Comparison of ENCODE assay signal across 21 cellular contexts in genomic region chr10:68876246-68876918, GRCh38. TPM values are rescaled to one million over a fixed set of nuclear protein-coding genes. Genes with fewer than 3 reads are reported as not detected.
DNase-seq lines count a peak whose midpoint lies in the region; ATAC-seq, FAIRE-seq and TF ChIP-seq lines count a peak whose summit lies in the region.
"Had no signal": no experiment of that assay in that cellular context is flagged by ENCODE, and none has a peak within 500 bp of the region (broad histone marks: within the 10 kb centered on the region; RNA-seq: fewer than 3 reads in every experiment).

No MANE protein-coding gene starts in this region.

- H3K27ac ChIP-seq in smooth muscle cell (ENCODE audit: low read depth) = no peak overlapping the region
- no peak overlapping the region for H3K27ac ChIP-seq in uterus
- H3K27ac ChIP-seq: 22Rv1, C4-2B, spleen had no signal

- 72% methylated on average over 11 of the region's 11 CpGs for WGBS in smooth muscle cell (ENCODE audit: low lambda C conversion rate)

- H3K4me1 ChIP-seq in adipocyte (ENCODE audit: control insufficient read depth, insufficient read depth, low read length) (peaks cover 18% of the 10 kb centered on the region), smooth muscle cell (ENCODE audit: low read depth) (peaks cover 43% of the 10 kb centered on the region), uterus (no peaks in the 10 kb centered on the region)
- H3K4me1 ChIP-seq: spleen had no signal

- intact Hi-C loops in uterus (cut with DNase I; ENCODE audit: low total_unique reads) = no loop called here

- no peak overlapping the region for H3K4me3 ChIP-seq in adipocyte (ENCODE audit: low read length)
- H3K4me3 ChIP-seq in smooth muscle cell = no peak overlapping the region
- no peak overlapping the region for H3K4me3 ChIP-seq in uterus
- H3K4me3 ChIP-seq: GM12878, spleen had no signal

- no peaks in the 10 kb centered on the region for H3K79me2 ChIP-seq in smooth muscle cell (ENCODE audit: low read depth)

- H2AFZ ChIP-seq in smooth muscle cell (ENCODE audit: low read depth) = peak overlapping the region; percentile 27

- ATAC-seq in left lobe of liver (peak; percentile 96), HG03469 (IDR thresholded peaks at IDR 0.05; ENCODE audit: unreplicated experiment) (no peak)
- ATAC-seq: activated CD4-positive, CD25-positive, alpha-beta regulatory T cell treated with anti-CD3 and anti-CD28 coated beads, Interleukin-2, amount 50 U/mL, for 24 hours; GM12878; stimulated activated naive CD8-positive, alpha-beta T cell treated with anti-CD3 and anti-CD28 coated beads, Interleukin-15, amount 100 ng/mL, for 72 hours had no signal

- DNase-seq in DMS153 (lab: John Stamatoyannopoulos, UW) (peak; percentile 40), DMS153 treated with DMSO at 0.1 percent for 48 hours (lab: John Stamatoyannopoulos, UW; ENCODE audit: unreplicated experiment) (no peak), adipocyte (ENCODE audit: low read depth) (peak; percentile 9), left lobe of liver (ENCODE audit: low spot score) (peak; percentile 65), smooth muscle cell (lab: John Stamatoyannopoulos, UW; ENCODE audit: unreplicated experiment) (no peak), uterus (no peak), GM19239 (ENCODE audit: insufficient read length, low spot score) (no peak)
- DNase-seq: activated gamma-delta T cell treated with Interleukin-2 at 50 U/mL for 16 hours; effector CD8-positive, alpha-beta T cell; EL; HCEC 1CT; NCI-H2107; occipital lobe; spleen; stimulated activated naive CD8-positive, alpha-beta T cell treated with anti-CD3 and anti-CD28 coated beads, Interleukin-15, amount 100 ng/mL, for 72 hours had no signal

- no peak for FAIRE-seq in GM19239 (lab: Jason Lieb, UNC)
- FAIRE-seq: astrocyte, GM12878 had no signal

- no peaks in the 10 kb centered on the region for H4K20me1 ChIP-seq in smooth muscle cell (ENCODE audit: low read depth)

- H3K4me2 ChIP-seq in smooth muscle cell = no peak overlapping the region

- H3K36me3 ChIP-seq in adipocyte (ENCODE audit: control insufficient read depth, insufficient read depth, low read length, severe bottlenecking) = no peaks in the 10 kb centered on the region
- no peaks in the 10 kb centered on the region for H3K36me3 ChIP-seq in smooth muscle cell (ENCODE audit: low read depth)
- H3K36me3 ChIP-seq in uterus = no peaks in the 10 kb centered on the region
- H3K36me3 ChIP-seq: spleen had no signal

- H3K9me3 ChIP-seq in adipocyte (ENCODE audit: control insufficient read depth, low read length) (no peaks in the 10 kb centered on the region), smooth muscle cell (replicated peaks; ENCODE audit: low read depth) (no peaks in the 10 kb centered on the region), uterus (no peaks in the 10 kb centered on the region)
- H3K9me3 ChIP-seq: spleen had no signal

- no peak for TF ChIP-seq POLR2A in uterus (IDR thresholded peaks at IDR 0.05)

- H3K27me3 ChIP-seq in adipocyte (replicated peaks; ENCODE audit: control insufficient read depth, insufficient read depth, low read length) (peaks cover 5% of the 10 kb centered on the region), smooth muscle cell (ENCODE audit: low read depth) (no peaks in the 10 kb centered on the region), uterus (no peaks in the 10 kb centered on the region)
- H3K27me3 ChIP-seq: spleen had no signal

- H3K9ac ChIP-seq in adipocyte (ENCODE audit: low read length) (no peak overlapping the region), smooth muscle cell (ENCODE audit: low read depth) (no peak overlapping the region)

- TF ChIP-seq CTCF in smooth muscle cell (IDR thresholded peaks at IDR 0.05; ENCODE audit: borderline replicate concordance, insufficient read depth, poor library complexity, severe bottlenecking) (no peak), uterus (IDR thresholded peaks at IDR 0.05) (no peak)

- H3F3A ChIP-seq in smooth muscle cell (ENCODE audit: low read depth) = no peaks in the 10 kb centered on the region

RNA-seq across cellular contexts. Expression of gene DDX50, which starts 24.7 kb away (rescaled TPM):
- 6.4 TPM for total RNA-seq in left lobe of liver
- total RNA-seq in smooth muscle cell = 42.9 and 70.2 TPM in 2 replicates
- 35.9 and 38.5 TPM in 2 replicates for polyA plus RNA-seq in smooth muscle cell
- total RNA-seq in uterus = 10 to 100 TPM; 44.6 to 76.3 (median 49.1) TPM

RNA-seq across cellular contexts. Expression of gene STOX1, which starts 49.1 kb away (rescaled TPM):
- 0.60 TPM for total RNA-seq in left lobe of liver
- 0.22 TPM in 1 of 2 replicates, not detected in the other for total RNA-seq in smooth muscle cell
- 0.63 TPM in 1 of 2 replicates, not detected in the other for polyA plus RNA-seq in smooth muscle cell
- 1 to 10 TPM in 2 of 4 donors, under 1 TPM in 1, not detected in 1; 0.51 to 7.7 (median 4.2) TPM for total RNA-seq in uterus

Comparison
In these comparisons a context has a peak if more than half of its experiments do, and no peak if none do; other contexts are left out.
1. DNase-seq: peak in DMS153 (single experiment), adipocyte (single experiment) and left lobe of liver (single experiment); none in DMS153 treated with DMSO at 0.1 percent for 48 hours (single experiment), smooth muscle cell (single experiment), uterus (0 of 2) and GM19239 (single experiment).